7 cellular contexts compared by ENCODE assay signal in the genomic region with DNA sequence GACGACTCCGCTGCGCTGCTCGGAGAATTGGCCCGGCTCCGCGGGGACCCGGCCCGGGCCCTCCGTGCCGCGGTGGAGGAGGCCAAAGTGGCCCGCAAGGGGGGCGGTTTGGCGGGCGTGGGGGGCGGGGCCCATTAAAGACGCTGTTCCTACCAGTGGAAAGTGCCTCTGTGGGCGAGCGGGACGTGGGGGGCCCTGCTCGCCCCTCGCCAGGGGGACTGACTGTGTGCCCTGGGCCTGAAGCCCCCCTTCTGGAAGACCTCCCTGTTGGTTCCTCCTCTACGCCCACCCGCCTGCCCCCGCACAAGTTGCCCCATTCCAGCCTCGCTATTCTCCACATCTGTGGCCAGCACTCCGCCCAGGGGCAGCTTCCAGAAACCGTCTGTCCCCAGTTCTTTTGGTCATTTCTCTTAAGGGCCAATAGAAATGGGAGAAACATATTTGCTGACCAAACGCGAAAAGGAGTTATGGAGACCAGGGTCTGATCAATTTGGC. TPM values are rescaled to one million over a fixed set of nuclear protein-coding genes. Genes with fewer than 3 reads are reported as not detected.
DNase-seq lines count a peak whose midpoint lies in the region; ATAC-seq and TF ChIP-seq lines count a peak whose summit lies in the region.
"Had no signal": no experiment of that assay in that cellular context is flagged by ENCODE, and none has a peak within 500 bp of the region (broad histone marks: within the 10 kb centered on the region; RNA-seq: fewer than 3 reads in every experiment).

No MANE protein-coding gene starts in this region.

- H3K36me3 Mint-ChIP-seq in Caco-2 (ENCODE audit: insufficient read depth, unreplicated experiment), result peaks cover 23% of the 10 kb centered on the region
- H3K36me3 Mint-ChIP-seq in activated naive CD8-positive, alpha-beta T cell treated with anti-CD3 and anti-CD28 coated beads, Interleukin-2, amount 10 ng/mL, durations not matched to agents 7 days and 5 days, result peaks cover 10% of the 10 kb centered on the region

- BruUV-seq in Caco-2 (replicated peaks; lab: Mats Ljungman, UMichigan), result no TSS peak

- no peak for TF ChIP-seq CTCF in Caco-2 (IDR thresholded peaks at IDR 0.05; ENCODE audit: insufficient read depth in 1 of 2, low read depth in 1 of 2, low read length in 1 of 2, severe bottlenecking in 1 of 2, unreplicated experiment in 1 of 2)

- peaks cover 6% of the 10 kb centered on the region for H3K4me1 Mint-ChIP-seq in Caco-2 (ENCODE audit: low read depth, unreplicated experiment)
- peaks cover 24% of the 10 kb centered on the region for H3K4me1 Mint-ChIP-seq in activated naive CD8-positive, alpha-beta T cell treated with anti-CD3 and anti-CD28 coated beads, Interleukin-2, amount 10 ng/mL, durations not matched to agents 7 days and 5 days

- CTCF ChIA-PET in Caco-2 (lab: Charles Lee), result interaction anchor here (0.6 to 2.9 kb wide), 10 partner anchors 18 to 123 kb away, joined by 3 to 21 read pairs (median 4); a partner anchor contains a TSS

- H3K27me3 ChIP-seq in Caco-2 (replicated peaks; ENCODE audit: control insufficient read depth, insufficient read depth, low read length) (no peaks in the 10 kb centered on the region), mucosa of stomach (ENCODE audit: control insufficient read depth, insufficient read depth, low read length) (peaks cover 59% of the 10 kb centered on the region)

- no peak for DNase-seq in Caco-2
- DNase-seq in activated naive CD8-positive, alpha-beta T cell treated with anti-CD3 and anti-CD28 coated beads, Interleukin-2, amount 10 ng/mL, durations not matched to agents 7 days and 5 days, result no peak
- no peak for DNase-seq in COLO829 (ENCODE audit: low spot score)
- DNase-seq: SIG-M5 had no signal

- intact Hi-C loops in Caco-2 (cut with micrococcal nuclease; ENCODE audit: unreplicated experiment), result loop anchor here (1.0 to 5.0 kb wide), 3 partner anchors 46 to 250 kb away; a partner anchor contains a TSS

- peak overlapping the region; percentile 85 for H3K9ac ChIP-seq in mucosa of stomach (ENCODE audit: low read length)

- H3K4me1 ChIP-seq in Caco-2 (no peaks in the 10 kb centered on the region), mucosa of stomach (ENCODE audit: control insufficient read depth, insufficient read depth, low read length) (peaks cover 42% of the 10 kb centered on the region)

- peak overlapping the region; percentile 81 for H3K4me3 Mint-ChIP-seq in Caco-2 (ENCODE audit: unreplicated experiment)
- H3K4me3 Mint-ChIP-seq in activated naive CD8-positive, alpha-beta T cell treated with anti-CD3 and anti-CD28 coated beads, Interleukin-2, amount 10 ng/mL, durations not matched to agents 7 days and 5 days, result peak overlapping the region; percentile 96

- H3K9me3 Mint-ChIP-seq in Caco-2 (ENCODE audit: unreplicated experiment), result no peaks in the 10 kb centered on the region
- no peaks in the 10 kb centered on the region for H3K9me3 Mint-ChIP-seq in activated naive CD8-positive, alpha-beta T cell treated with anti-CD3 and anti-CD28 coated beads, Interleukin-2, amount 10 ng/mL, durations not matched to agents 7 days and 5 days

- peak overlapping the region; percentile 95 for H3K27ac Mint-ChIP-seq in Caco-2 (ENCODE audit: unreplicated experiment)
- peak overlapping the region; percentile 77 for H3K27ac Mint-ChIP-seq in activated naive CD8-positive, alpha-beta T cell treated with anti-CD3 and anti-CD28 coated beads, Interleukin-2, amount 10 ng/mL, durations not matched to agents 7 days and 5 days

- ATAC-seq in activated naive CD8-positive, alpha-beta T cell treated with anti-CD3 and anti-CD28 coated beads, Interleukin-2, amount 10 ng/mL, durations not matched to agents 7 days and 5 days (ENCODE audit: low read depth), result no peak
- ATAC-seq in GM18517 (IDR thresholded peaks at IDR 0.05; ENCODE audit: unreplicated experiment) (no peak), HG02973 (IDR thresholded peaks at IDR 0.05; ENCODE audit: unreplicated experiment) (no peak)

- H3K9me3 ChIP-seq in Caco-2 (no peaks in the 10 kb centered on the region), mucosa of stomach (ENCODE audit: control insufficient read depth, low read length) (no peaks in the 10 kb centered on the region)

- H3K36me3 ChIP-seq in Caco-2 (ENCODE audit: control insufficient read depth, insufficient read depth, low read length) (no peaks in the 10 kb centered on the region), mucosa of stomach (ENCODE audit: control insufficient read depth, insufficient read depth, low read length) (no peaks in the 10 kb centered on the region)

- POLR2A ChIA-PET in Caco-2 (lab: Charles Lee), result interaction anchor here (0.5 to 2.9 kb wide), 3 partner anchors 27 to 47 kb away, joined by 3 to 38 read pairs (median 4); a partner anchor contains a TSS
- POLR2A ChIA-PET in activated naive CD8-positive, alpha-beta T cell treated with anti-CD3 and anti-CD28 coated beads, Interleukin-2, amount 10 ng/mL, durations not matched to agents 7 days and 5 days (lab: Charles Lee), result interaction anchor here (1.0 to 4.4 kb wide), 15 partner anchors 8 to 152 kb away, joined by 4 to 66 read pairs (median 9); a partner anchor contains a TSS

- H3K27me3 Mint-ChIP-seq in Caco-2 (ENCODE audit: insufficient read depth, unreplicated experiment), result no peaks in the 10 kb centered on the region
- H3K27me3 Mint-ChIP-seq in activated naive CD8-positive, alpha-beta T cell treated with anti-CD3 and anti-CD28 coated beads, Interleukin-2, amount 10 ng/mL, durations not matched to agents 7 days and 5 days, result peaks cover 4% of the 10 kb centered on the region

- H3K4me3 ChIP-seq in Caco-2 (ENCODE audit: low read depth, low read length) (peak overlapping the region; percentile 28), mucosa of stomach (ENCODE audit: low read length) (no peak overlapping the region)

RNA-seq across cellular contexts. Expression of a gene that starts 1.9 kb away (rescaled TPM):
- total RNA-seq in Caco-2 (2022), result 0.91 and 1.3 TPM in 2 replicates
- total RNA-seq in activated naive CD8-positive, alpha-beta T cell treated with anti-CD3 and anti-CD28 coated beads, Interleukin-2, amount 10 ng/mL, durations not matched to agents 7 days and 5 days, result 10 to 100 TPM; 25.4 to 28.5 TPM

RNA-seq across cellular contexts. Expression of a gene that starts 2.2 kb away (rescaled TPM):
- 2.9 and 3.7 TPM in 2 replicates for total RNA-seq in Caco-2 (2022)
- total RNA-seq in activated naive CD8-positive, alpha-beta T cell treated with anti-CD3 and anti-CD28 coated beads, Interleukin-2, amount 10 ng/mL, durations not matched to agents 7 days and 5 days, result 10 to 100 TPM; 15.7 to 17.7 TPM

RNA-seq across cellular contexts. Expression of a gene that starts 7.4 kb away (rescaled TPM):
- total RNA-seq in Caco-2 (2022), result 1.7 and 2.6 TPM in 2 replicates
- total RNA-seq in activated naive CD8-positive, alpha-beta T cell treated with anti-CD3 and anti-CD28 coated beads, Interleukin-2, amount 10 ng/mL, durations not matched to agents 7 days and 5 days, result 10 to 100 TPM; 15.2 to 15.7 TPM

RNA-seq across cellular contexts. Expression of a gene that starts 8.8 kb away (rescaled TPM):
- not detected in 2 replicates for total RNA-seq in Caco-2 (2022)
- total RNA-seq in activated naive CD8-positive, alpha-beta T cell treated with anti-CD3 and anti-CD28 coated beads, Interleukin-2, amount 10 ng/mL, durations not matched to agents 7 days and 5 days, result not detected

RNA-seq across cellular contexts. Expression of a gene that starts 12.0 kb away (rescaled TPM):
- total RNA-seq in Caco-2 (2022), result not detected in 2 replicates
- total RNA-seq in activated naive CD8-positive, alpha-beta T cell treated with anti-CD3 and anti-CD28 coated beads, Interleukin-2, amount 10 ng/mL, durations not matched to agents 7 days and 5 days, result not detected

Comparison
In these comparisons a context has a peak if more than half of its experiments do, and no peak if none do; other contexts are left out.
1. RNA of a gene that starts 1.9 kb away (total RNA-seq): 25.4 to 28.5 TPM in activated naive CD8-positive, alpha-beta T cell treated with anti-CD3 and anti-CD28 coated beads, Interleukin-2, amount 10 ng/mL, durations not matched to agents 7 days and 5 days; 0.91 to 1.3 TPM in Caco-2; every median in the first group is over 10 times any median in the second.